In genomic region chr1:224438989-224439388, GRCh38 we compare ENCODE assay signal across 19 cellular contexts.
"Had no signal": no experiment of that assay in that cellular context is flagged by ENCODE, and none has a peak within 500 bp of the region (broad histone marks: within the 10 kb centered on the region; RNA-seq: fewer than 3 reads in every experiment).

No MANE protein-coding gene starts in this region.

- DNase-seq: activated CD4-positive, alpha-beta T cell treated with anti-CD3 and anti-CD28 coated beads, Interleukin-2, amount 10 ng/mL, durations not matched to agents 7 days and 5 days; activated CD8-positive, alpha-beta memory T cell treated with anti-CD3 and anti-CD28 coated beads for 24 hours; activated naive CD4-positive, alpha-beta T cell treated with anti-CD3 and anti-CD28 coated beads, Interleukin-2, amount 50 U/mL, for 16 hours; activated T-cell treated with anti-CD3 and anti-CD28 coated beads for 4 hours; dermis blood vessel endothelial cell; esophagus squamous epithelium; foreskin fibroblast; left ventricle myocardium superior; midbrain; right cardiac atrium; SK-N-SH; spleen; stimulated activated CD4-positive, alpha-beta T cell treated with anti-CD3 and anti-CD28 coated beads, Interleukin-1b, Interleukin-23, amount 100 ng/mL, for 48 hours; stimulated activated naive B cell treated with anti-CD40 and anti-IgM and Interleukin-4, amounts not matched to agents 10 μg/mL and 1 μg/mL and 100 μg/mL, for 72 hours had no signal

- H3K9me3 ChIP-seq: esophagus squamous epithelium, SK-N-SH, spleen, tibial nerve had no signal

- H3K4me3 Mint-ChIP-seq: activated CD4-positive, alpha-beta T cell treated with anti-CD3 and anti-CD28 coated beads, Interleukin-2, amount 10 ng/mL, durations not matched to agents 7 days and 5 days; stimulated activated naive B cell treated with anti-CD40 and anti-IgM and Interleukin-4, amounts not matched to agents 10 μg/mL and 1 μg/mL and 100 μg/mL, for 72 hours; T-helper 1 cell treated with Interleukin-12 subunit alpha and Interleukin-12 subunit beta and Interleukin-4 antibody, amounts not matched to agents 30 μg/mL and 1 μg/mL, for 36 hours; WTC11 had no signal

- H3K9ac ChIP-seq: SK-N-SH had no signal

- H3K4me2 ChIP-seq: SK-N-SH had no signal

- ATAC-seq: left ventricle myocardium superior; right cardiac atrium; stimulated activated naive B cell treated with anti-CD40 and anti-IgM and Interleukin-4, amounts not matched to agents 10 μg/mL and 1 μg/mL and 100 μg/mL, for 72 hours; WTC11 had no signal

- H3K9me3 Mint-ChIP-seq: activated CD4-positive, alpha-beta T cell treated with anti-CD3 and anti-CD28 coated beads, Interleukin-2, amount 10 ng/mL, durations not matched to agents 7 days and 5 days; activated T-helper 2 cell treated with anti-CD3 and anti-CD28 coated beads, Interferon-gamma antibody, Interleukin-2, Interleukin-4, amounts not matched to agents 10 μg/mL and 5 μg/mL and 100 μg/mL, durations not matched to agents 14 hours and 24 hours and 36 hours; brain; stimulated activated naive B cell treated with anti-CD40 and anti-IgM and Interleukin-4, amounts not matched to agents 10 μg/mL and 1 μg/mL and 100 μg/mL, for 72 hours; T-helper 1 cell treated with Interleukin-12 subunit alpha and Interleukin-12 subunit beta and Interleukin-4 antibody, amounts not matched to agents 30 μg/mL and 1 μg/mL, for 36 hours; WTC11 had no signal

- H3K4me3 ChIP-seq: esophagus squamous epithelium, spleen, tibial nerve had no signal

- H3K27ac Mint-ChIP-seq: activated CD4-positive, alpha-beta T cell treated with anti-CD3 and anti-CD28 coated beads, Interleukin-2, amount 10 ng/mL, durations not matched to agents 7 days and 5 days; activated T-helper 2 cell treated with anti-CD3 and anti-CD28 coated beads, Interferon-gamma antibody, Interleukin-2, Interleukin-4, amounts not matched to agents 10 μg/mL and 5 μg/mL and 100 μg/mL, durations not matched to agents 14 hours and 24 hours and 36 hours; brain; stimulated activated naive B cell treated with anti-CD40 and anti-IgM and Interleukin-4, amounts not matched to agents 10 μg/mL and 1 μg/mL and 100 μg/mL, for 72 hours; T-helper 1 cell treated with Interleukin-12 subunit alpha and Interleukin-12 subunit beta and Interleukin-4 antibody, amounts not matched to agents 30 μg/mL and 1 μg/mL, for 36 hours; WTC11 had no signal

- H3K27me3 ChIP-seq: esophagus squamous epithelium, spleen, tibial nerve had no signal

- H3K27ac ChIP-seq: esophagus squamous epithelium, spleen, tibial nerve had no signal

- H3K27me3 Mint-ChIP-seq: activated CD4-positive, alpha-beta T cell treated with anti-CD3 and anti-CD28 coated beads, Interleukin-2, amount 10 ng/mL, durations not matched to agents 7 days and 5 days; stimulated activated naive B cell treated with anti-CD40 and anti-IgM and Interleukin-4, amounts not matched to agents 10 μg/mL and 1 μg/mL and 100 μg/mL, for 72 hours had no signal
